Comparison of ENCODE assay signal across 8 cellular contexts in the genomic region with DNA sequence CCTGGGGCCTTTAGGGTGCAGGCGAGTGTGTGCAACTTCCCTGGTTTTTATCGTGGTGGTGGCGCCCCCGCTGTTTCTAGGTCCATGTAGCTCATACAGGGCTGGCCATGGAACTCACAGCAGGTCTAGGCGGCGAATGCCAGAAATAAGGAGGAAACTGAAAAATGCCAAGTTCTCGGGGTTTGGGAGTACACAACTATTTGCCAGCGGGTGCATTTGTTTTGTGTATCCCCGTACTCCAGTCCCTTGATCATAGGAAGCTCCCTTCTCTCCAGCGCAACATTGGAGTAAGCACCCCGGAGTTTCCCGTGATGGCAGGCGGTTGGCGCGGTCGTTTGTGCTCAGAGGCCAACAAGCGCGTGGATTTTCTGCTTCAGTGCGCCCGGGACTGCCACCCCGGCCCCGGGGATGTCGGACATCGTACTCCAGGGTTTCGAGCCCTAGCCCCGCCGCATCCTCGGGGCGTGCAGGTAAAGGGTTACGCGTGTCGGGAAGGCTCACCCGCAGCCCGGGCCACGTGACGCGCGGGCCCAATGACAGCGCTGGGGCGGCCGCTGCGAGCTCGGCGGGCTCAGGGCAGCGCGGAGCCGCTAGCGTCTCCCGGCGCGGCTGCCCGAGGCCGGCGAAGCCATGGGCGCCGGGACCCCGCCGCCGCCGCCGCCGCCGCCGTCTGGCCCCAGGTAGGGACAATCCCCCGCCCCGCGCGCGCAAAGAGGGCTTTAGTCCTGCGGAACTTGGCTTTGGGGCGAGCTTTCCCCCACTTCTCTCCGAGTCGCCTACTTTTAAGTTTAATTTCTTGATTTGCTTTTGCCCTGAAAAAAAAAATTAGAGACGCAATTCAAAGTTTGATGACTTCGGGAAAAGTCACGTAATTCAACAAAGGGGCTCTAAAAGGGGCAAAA.
DNase-seq lines count a peak whose midpoint lies in the region; ATAC-seq, FAIRE-seq and TF ChIP-seq lines count a peak whose summit lies in the region.

No MANE protein-coding gene starts in this region.

- H3K36me3 ChIP-seq in BE2C (no peaks in the 10 kb centered on the region), K562 (ENCODE audit: control insufficient read depth, insufficient read depth, low read length) (no peaks in the 10 kb centered on the region), iPS-15b (ENCODE audit: control insufficient read depth, insufficient read depth, low read length) (no peaks in the 10 kb centered on the region)

- peak; percentile 95 for ATAC-seq in GM19397 (IDR thresholded peaks at IDR 0.05; ENCODE audit: unreplicated experiment)
- ATAC-seq in K562, result peak; percentile 96
- ATAC-seq in sciatic nerve, result peak; percentile 97

- POLR2A ChIA-PET in K562 (lab: Yijun Ruan, JAX), result no interaction called here

- intact Hi-C loops in K562 (cut with micrococcal nuclease) (loop anchor here (1.0 kb wide), 2 partner anchors 113 to 349 kb away; no protein-coding TSS in a partner anchor), sciatic nerve (cut with DNase I) (no loop called here)

- no TSS peak for BruUV-seq in K562 (replicated peaks; lab: Mats Ljungman, UMichigan)

- H3K9me3 Mint-ChIP-seq in T-helper 1 cell treated with Interleukin-12 subunit alpha and Interleukin-12 subunit beta and Interleukin-4 antibody, amounts not matched to agents 30 μg/mL and 1 μg/mL, for 36 hours, result no peaks in the 10 kb centered on the region

- DNase-seq in BE2C (peak; percentile 32), HK-2 (ENCODE audit: unreplicated experiment) (peak; percentile 70), K562 (ENCODE audit: extremely low read depth in 1 of 4, low spot score in 3 of 4) (peak; percentile 13 to 63 (median 52)), sciatic nerve (ENCODE audit: low spot score) (peak; percentile 77), NCI-H1694 (lab: John Stamatoyannopoulos, UW) (no peak)

- H3K27me3 ChIP-seq in BE2C, result peaks cover 43% of the 10 kb centered on the region
- H3K27me3 ChIP-seq in K562 (ENCODE audit: control insufficient read depth in 2 of 2, insufficient read depth in 2 of 2, low read length in 2 of 2), result peaks cover 7 to 9% of the 10 kb centered on the region in 2 experiments; a peak in 4 of 5 replicates
- peaks cover 21% of the 10 kb centered on the region for H3K27me3 ChIP-seq in iPS-15b (ENCODE audit: control insufficient read depth, insufficient read depth, low read length)

- peak overlapping the region; percentile 54 for H3K4me3 Mint-ChIP-seq in T-helper 1 cell treated with Interleukin-12 subunit alpha and Interleukin-12 subunit beta and Interleukin-4 antibody, amounts not matched to agents 30 μg/mL and 1 μg/mL, for 36 hours

- H3K27ac ChIP-seq in K562 (ENCODE audit: extremely low read depth, low read depth, low read length), result no peak overlapping the region

- H3K79me2 ChIP-seq in K562 (ENCODE audit: control insufficient read depth, insufficient read depth, low read length), result no peaks in the 10 kb centered on the region

- H4K20me1 ChIP-seq in K562 (replicated peaks; ENCODE audit: control insufficient read depth, insufficient read depth, low read length), result no peaks in the 10 kb centered on the region

- peak overlapping the region; percentile 59 for H3K4me2 ChIP-seq in K562 (ENCODE audit: insufficient read depth, low read length)

- H3K27me3 Mint-ChIP-seq in T-helper 1 cell treated with Interleukin-12 subunit alpha and Interleukin-12 subunit beta and Interleukin-4 antibody, amounts not matched to agents 30 μg/mL and 1 μg/mL, for 36 hours (ENCODE audit: low read depth), result peaks cover 63% of the 10 kb centered on the region

- WGBS in K562 (ENCODE audit: insufficient coverage, low coverage, missing lambda C conversion rate), result 3% methylated on average over 39 of the region's 76 CpGs

- H3K4me1 Mint-ChIP-seq in T-helper 1 cell treated with Interleukin-12 subunit alpha and Interleukin-12 subunit beta and Interleukin-4 antibody, amounts not matched to agents 30 μg/mL and 1 μg/mL, for 36 hours (ENCODE audit: low read depth), result peaks cover 6% of the 10 kb centered on the region

- no peak for TF ChIP-seq POLR2A in K562 (conservative IDR thresholded peaks at IDR 0.05)

- no peak for TF ChIP-seq RAD21 in K562 (CRISPR knock-in tag; conservative IDR thresholded peaks at IDR 0.05 in 1 of 2, IDR thresholded peaks at IDR 0.05 in 1 of 2)

- H3K9me3 ChIP-seq in BE2C (no peaks in the 10 kb centered on the region), K562 (replicated peaks; ENCODE audit: control insufficient read depth, insufficient read depth, low read depth, low read length) (no peaks in the 10 kb centered on the region), iPS-15b (ENCODE audit: control insufficient read depth, insufficient read depth, low read length) (no peaks in the 10 kb centered on the region)

- H3K9ac ChIP-seq in K562 (ENCODE audit: insufficient read depth in 1 of 2, low read depth in 2 of 2, low read length in 2 of 2), result peak overlapping the region in 1 of 2 experiments; percentile 17; a peak in 2 of 4 replicates
- H3K9ac ChIP-seq in iPS-15b (ENCODE audit: low read depth, low read length), result no peak overlapping the region

- CTCF ChIA-PET in K562 (lab: Yijun Ruan, JAX; ENCODE audit: low intra/inter-chr PET ratio), result interaction anchor here (0.8 to 1.9 kb wide), 3 partner anchors 113 to 582 kb away, joined by 3 to 10 read pairs (median 3); no protein-coding TSS in a partner anchor

- H3K4me3 ChIP-seq in BE2C (ENCODE audit: low read depth, low read length) (peak overlapping the region; percentile 37), K562 (no peak overlapping the region), iPS-15b (ENCODE audit: low read depth, low read length) (peak overlapping the region; percentile 68)

- no peak for TF ChIP-seq EP300 in K562 (IDR thresholded peaks at IDR 0.05; ENCODE audit: low read length)

- H2AFZ ChIP-seq in K562 (ENCODE audit: low read depth, low read length), result peak overlapping the region; percentile 60

- in situ Hi-C loops in K562 (cut with MboI), result no loop called here

- H3K4me1 ChIP-seq in BE2C (no peaks in the 10 kb centered on the region), K562 (replicated peaks in 1 of 2; ENCODE audit: control insufficient read depth in 2 of 2, insufficient read depth in 2 of 2, low read length in 2 of 2) (peaks cover 0 to 9% of the 10 kb centered on the region in 2 experiments; a peak in 2 of 5 replicates), iPS-15b (ENCODE audit: control insufficient read depth, insufficient read depth, low read length) (peaks cover 3% of the 10 kb centered on the region)

- FAIRE-seq in K562 (lab: Jason Lieb, UNC), result no peak

- no peaks in the 10 kb centered on the region for H3K36me3 Mint-ChIP-seq in T-helper 1 cell treated with Interleukin-12 subunit alpha and Interleukin-12 subunit beta and Interleukin-4 antibody, amounts not matched to agents 30 μg/mL and 1 μg/mL, for 36 hours (ENCODE audit: low read depth)

- TF ChIP-seq CTCF in BE2C (IDR thresholded peaks at IDR 0.05; ENCODE audit: low read depth, low read length), result no peak
- no peak for TF ChIP-seq CTCF in K562 (IDR thresholded peaks at IDR 0.05 in 2 of 3, conservative IDR thresholded peaks at IDR 0.05 in 1 of 3; ENCODE audit: insufficient read depth in 2 of 3, low read depth in 1 of 3, low read length in 3 of 3)

- no peaks in the 10 kb centered on the region for H3K9me1 ChIP-seq in K562 (ENCODE audit: control insufficient read depth, insufficient read depth, low read length)

- H3K27ac Mint-ChIP-seq in T-helper 1 cell treated with Interleukin-12 subunit alpha and Interleukin-12 subunit beta and Interleukin-4 antibody, amounts not matched to agents 30 μg/mL and 1 μg/mL, for 36 hours, result no peak overlapping the region

TF ChIP-seq in K562, 482 proteins besides CTCF, POLR2A, EP300 and RAD21 (continues in another document):
- TF ChIP-seq CXXC5 (CRISPR knock-in tag; IDR thresholded peaks at IDR 0.05), result peak; percentile 53
- TF ChIP-seq, protein P1, sequence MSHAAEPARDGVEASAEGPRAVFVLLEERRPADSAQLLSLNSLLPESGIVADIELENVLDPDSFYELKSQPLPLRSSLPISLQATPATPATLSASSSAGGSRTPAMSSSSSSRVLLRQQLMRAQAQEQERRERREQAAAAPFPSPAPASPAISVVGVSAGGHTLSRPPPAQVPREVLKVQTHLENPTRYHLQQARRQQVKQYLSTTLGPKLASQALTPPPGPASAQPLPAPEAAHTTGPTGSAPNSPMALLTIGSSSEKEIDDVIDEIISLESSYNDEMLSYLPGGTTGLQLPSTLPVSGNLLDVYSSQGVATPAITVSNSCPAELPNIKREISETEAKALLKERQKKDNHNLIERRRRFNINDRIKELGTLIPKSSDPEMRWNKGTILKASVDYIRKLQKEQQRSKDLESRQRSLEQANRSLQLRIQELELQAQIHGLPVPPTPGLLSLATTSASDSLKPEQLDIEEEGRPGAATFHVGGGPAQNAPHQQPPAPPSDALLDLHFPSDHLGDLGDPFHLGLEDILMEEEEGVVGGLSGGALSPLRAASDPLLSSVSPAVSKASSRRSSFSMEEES (CRISPR knock-in tag; IDR thresholded peaks at IDR 0.05), result peak; percentile 27; the same call in 1 of the 2 replicates
- TF ChIP-seq, protein P2, sequence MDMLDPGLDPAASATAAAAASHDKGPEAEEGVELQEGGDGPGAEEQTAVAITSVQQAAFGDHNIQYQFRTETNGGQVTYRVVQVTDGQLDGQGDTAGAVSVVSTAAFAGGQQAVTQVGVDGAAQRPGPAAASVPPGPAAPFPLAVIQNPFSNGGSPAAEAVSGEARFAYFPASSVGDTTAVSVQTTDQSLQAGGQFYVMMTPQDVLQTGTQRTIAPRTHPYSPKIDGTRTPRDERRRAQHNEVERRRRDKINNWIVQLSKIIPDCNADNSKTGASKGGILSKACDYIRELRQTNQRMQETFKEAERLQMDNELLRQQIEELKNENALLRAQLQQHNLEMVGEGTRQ (CRISPR knock-in tag; IDR thresholded peaks at IDR 0.05), result peak; percentile 95
- no peak for TF ChIP-seq RB1 (IDR thresholded peaks at IDR 0.05; ENCODE audit: low read depth)
- TF ChIP-seq NFYB (IDR thresholded peaks at IDR 0.05; ENCODE audit: extremely low read depth, insufficient read length), result peak; percentile 57
- TF ChIP-seq, protein P3, sequence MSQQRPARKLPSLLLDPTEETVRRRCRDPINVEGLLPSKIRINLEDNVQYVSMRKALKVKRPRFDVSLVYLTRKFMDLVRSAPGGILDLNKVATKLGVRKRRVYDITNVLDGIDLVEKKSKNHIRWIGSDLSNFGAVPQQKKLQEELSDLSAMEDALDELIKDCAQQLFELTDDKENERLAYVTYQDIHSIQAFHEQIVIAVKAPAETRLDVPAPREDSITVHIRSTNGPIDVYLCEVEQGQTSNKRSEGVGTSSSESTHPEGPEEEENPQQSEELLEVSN (IDR thresholded peaks at IDR 0.05; ENCODE audit: borderline replicate concordance in 1 of 2, extremely low read depth in 1 of 2, insufficient read depth in 1 of 2, insufficient read length in 1 of 2, low read depth in 1 of 2, low read length in 1 of 2, poor library complexity in 1 of 2, severe bottlenecking in 1 of 2), result peak; percentile 74 to 95
- TF ChIP-seq SMARCB1 (IDR thresholded peaks at IDR 0.05; ENCODE audit: insufficient read length, low read depth), result no peak
- TF ChIP-seq RAD51 (IDR thresholded peaks at IDR 0.05; ENCODE audit: borderline replicate concordance, low read depth), result peak; percentile 71
- TF ChIP-seq RBM25 (IDR thresholded peaks at IDR 0.05; ENCODE audit: low read depth, low read length, severe bottlenecking), result peak; percentile 62
- no peak for TF ChIP-seq SRSF1 (IDR thresholded peaks at IDR 0.05; ENCODE audit: low read depth, low read length)
